23 cellular contexts compared by ENCODE assay signal in the genomic region with DNA sequence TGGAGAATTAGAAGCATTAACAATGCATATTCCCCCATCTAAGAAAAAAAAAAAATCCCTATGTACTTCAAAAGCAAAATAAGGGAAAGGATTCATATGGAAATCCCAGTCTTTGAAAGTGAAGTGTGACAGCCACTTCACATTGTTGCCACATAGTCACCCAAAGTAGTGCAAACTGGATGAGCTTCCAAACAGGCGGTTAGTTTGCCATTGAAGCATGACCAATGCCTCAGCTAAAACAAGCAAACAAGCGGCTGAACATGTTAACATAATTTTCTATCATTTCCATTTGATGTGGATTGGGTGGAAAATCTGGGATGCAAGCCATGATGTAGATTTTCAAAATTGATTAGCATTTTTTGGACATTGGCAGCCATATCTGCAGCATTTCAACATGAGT.
"Had no signal": no experiment of that assay in that cellular context is flagged by ENCODE, and none has a peak within 500 bp of the region (broad histone marks: within the 10 kb centered on the region; RNA-seq: fewer than 3 reads in every experiment).

No MANE protein-coding gene starts in this region.

- H3K36me3 ChIP-seq: esophagus muscularis mucosa, gastrocnemius medialis, prostate gland, right lobe of liver, suprapubic skin, tibial artery, upper lobe of left lung, uterus had no signal

- H3K4me1 ChIP-seq: esophagus muscularis mucosa, gastrocnemius medialis, parathyroid adenoma, prostate gland, suprapubic skin, tibial artery, upper lobe of left lung, uterus had no signal

- H3K27me3 ChIP-seq: gastrocnemius medialis, right lobe of liver, suprapubic skin, tibial artery, upper lobe of left lung, uterus had no signal

- H3K27ac ChIP-seq: epithelial cell of prostate, esophagus muscularis mucosa, gastrocnemius medialis, parathyroid adenoma, prostate gland, right lobe of liver, suprapubic skin, tibial artery, upper lobe of left lung, uterus had no signal

- H3K4me3 ChIP-seq: esophagus muscularis mucosa, gastrocnemius medialis, lung, prostate gland, right lobe of liver, suprapubic skin, tibial artery, upper lobe of left lung, uterus had no signal

- H3K9me3 ChIP-seq: esophagus muscularis mucosa, gastrocnemius medialis, prostate gland, right lobe of liver, suprapubic skin, tibial artery, upper lobe of left lung, uterus had no signal

- DNase-seq: effector memory CD8-positive, alpha-beta T cell; gastrocnemius medialis; islet precursor cell; left cardiac atrium; left ventricle myocardium superior; mesendoderm; naive thymus-derived CD4-positive, alpha-beta T cell; nephron progenitor cell; retina; right lobe of liver; stimulated activated CD4-positive, alpha-beta T cell treated with anti-CD3 and anti-CD28 coated beads, Interleukin-4, amount 100 ng/mL, for 1 hour; stimulated activated CD8-positive, alpha-beta memory T cell treated with anti-CD3 and anti-CD28 coated beads, Interleukin-4, amount 100 ng/mL, for 48 hours; stimulated activated naive CD8-positive, alpha-beta T cell treated with anti-CD3 and anti-CD28 coated beads, Interleukin-15, Interleukin-2, amounts not matched to agents 100 U/mL and 50 U/mL, for 24 hours; tibial artery; upper lobe of left lung; uterus had no signal

- ATAC-seq: effector memory CD8-positive, alpha-beta T cell; gastrocnemius medialis; left cardiac atrium; left ventricle myocardium superior; naive thymus-derived CD4-positive, alpha-beta T cell; right lobe of liver; stimulated activated effector memory CD8-positive, alpha-beta T cell treated with anti-CD3 and anti-CD28 coated beads, Interleukin-12 subunit alpha, Interleukin-12 subunit beta, amount 100 ng/mL, for 72 hours; stimulated activated naive CD8-positive, alpha-beta T cell treated with anti-CD3 and anti-CD28 coated beads, Interleukin-15, Interleukin-2, amounts not matched to agents 100 U/mL and 50 U/mL, for 24 hours had no signal
